ENCODE assay signal across 1 cellular context in the genomic region with DNA sequence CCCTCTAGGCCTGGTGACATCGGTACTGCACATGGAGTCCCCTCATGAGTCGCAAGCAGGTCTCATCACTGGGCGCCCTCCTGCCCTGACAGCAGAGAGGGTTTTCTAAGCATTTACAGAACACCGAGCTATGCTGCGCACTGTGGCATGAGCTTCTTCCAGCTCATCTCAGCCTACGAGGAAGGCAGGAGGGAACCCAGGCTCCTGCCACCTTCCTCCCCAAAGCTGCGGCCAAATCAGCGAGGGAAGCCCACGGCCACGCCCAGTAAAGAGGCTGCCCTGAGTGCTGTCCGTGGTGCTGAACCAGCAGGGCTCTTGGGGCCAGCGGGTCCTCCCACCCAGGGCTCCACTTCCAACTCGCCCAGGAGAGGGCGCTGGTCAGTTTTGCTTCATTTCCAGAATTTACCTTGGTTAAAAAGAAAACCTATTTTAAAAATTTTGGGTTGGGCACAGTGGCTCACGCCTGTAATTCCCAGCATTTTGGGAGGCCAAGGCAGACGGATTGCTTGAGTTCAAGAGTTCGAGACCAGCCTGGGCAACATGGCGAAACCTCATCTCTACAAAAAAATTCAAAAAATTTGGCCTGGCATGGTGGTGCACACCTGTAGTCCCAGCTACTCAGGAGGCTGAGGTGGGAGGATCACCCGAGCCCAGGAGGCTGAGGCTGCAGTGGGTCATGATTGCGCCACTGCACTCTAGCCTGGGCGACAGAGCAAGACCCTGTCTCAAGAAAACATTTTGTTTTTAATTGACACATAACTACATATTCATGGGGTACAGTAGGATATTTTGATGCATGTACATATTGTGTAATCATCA.
TF ChIP-seq lines count a peak whose summit lies in the region.

No MANE protein-coding gene starts in this region.

TF ChIP-seq in HepG2, 621 proteins besides CTCF, POLR2A, EP300 and RAD21 (continued from another document and continues in another):
- TF ChIP-seq, protein P1, sequence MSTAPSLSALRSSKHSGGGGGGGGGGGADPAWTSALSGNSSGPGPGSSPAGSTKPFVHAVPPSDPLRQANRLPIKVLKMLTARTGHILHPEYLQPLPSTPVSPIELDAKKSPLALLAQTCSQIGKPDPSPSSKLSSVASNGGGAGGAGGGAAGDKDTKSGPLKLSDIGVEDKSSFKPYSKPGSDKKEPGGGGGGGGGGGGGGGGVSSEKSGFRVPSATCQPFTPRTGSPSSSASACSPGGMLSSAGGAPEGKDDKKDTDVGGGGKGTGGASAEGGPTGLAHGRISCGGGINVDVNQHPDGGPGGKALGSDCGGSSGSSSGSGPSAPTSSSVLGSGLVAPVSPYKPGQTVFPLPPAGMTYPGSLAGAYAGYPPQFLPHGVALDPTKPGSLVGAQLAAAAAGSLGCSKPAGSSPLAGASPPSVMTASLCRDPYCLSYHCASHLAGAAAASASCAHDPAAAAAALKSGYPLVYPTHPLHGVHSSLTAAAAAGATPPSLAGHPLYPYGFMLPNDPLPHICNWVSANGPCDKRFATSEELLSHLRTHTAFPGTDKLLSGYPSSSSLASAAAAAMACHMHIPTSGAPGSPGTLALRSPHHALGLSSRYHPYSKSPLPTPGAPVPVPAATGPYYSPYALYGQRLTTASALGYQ (CRISPR knock-in tag; IDR thresholded peaks at IDR 0.05): peak; percentile 50; the same call in 1 of the 2 replicates
- TF ChIP-seq, protein P2, sequence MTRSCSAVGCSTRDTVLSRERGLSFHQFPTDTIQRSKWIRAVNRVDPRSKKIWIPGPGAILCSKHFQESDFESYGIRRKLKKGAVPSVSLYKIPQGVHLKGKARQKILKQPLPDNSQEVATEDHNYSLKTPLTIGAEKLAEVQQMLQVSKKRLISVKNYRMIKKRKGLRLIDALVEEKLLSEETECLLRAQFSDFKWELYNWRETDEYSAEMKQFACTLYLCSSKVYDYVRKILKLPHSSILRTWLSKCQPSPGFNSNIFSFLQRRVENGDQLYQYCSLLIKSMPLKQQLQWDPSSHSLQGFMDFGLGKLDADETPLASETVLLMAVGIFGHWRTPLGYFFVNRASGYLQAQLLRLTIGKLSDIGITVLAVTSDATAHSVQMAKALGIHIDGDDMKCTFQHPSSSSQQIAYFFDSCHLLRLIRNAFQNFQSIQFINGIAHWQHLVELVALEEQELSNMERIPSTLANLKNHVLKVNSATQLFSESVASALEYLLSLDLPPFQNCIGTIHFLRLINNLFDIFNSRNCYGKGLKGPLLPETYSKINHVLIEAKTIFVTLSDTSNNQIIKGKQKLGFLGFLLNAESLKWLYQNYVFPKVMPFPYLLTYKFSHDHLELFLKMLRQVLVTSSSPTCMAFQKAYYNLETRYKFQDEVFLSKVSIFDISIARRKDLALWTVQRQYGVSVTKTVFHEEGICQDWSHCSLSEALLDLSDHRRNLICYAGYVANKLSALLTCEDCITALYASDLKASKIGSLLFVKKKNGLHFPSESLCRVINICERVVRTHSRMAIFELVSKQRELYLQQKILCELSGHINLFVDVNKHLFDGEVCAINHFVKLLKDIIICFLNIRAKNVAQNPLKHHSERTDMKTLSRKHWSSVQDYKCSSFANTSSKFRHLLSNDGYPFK (CRISPR knock-in tag; IDR thresholded peaks at IDR 0.05; ENCODE audit: borderline replicate concordance): peak; percentile 60; the same call in 1 of the 2 replicates
- TF ChIP-seq ZNF775 (CRISPR knock-in tag; IDR thresholded peaks at IDR 0.05; ENCODE audit: borderline replicate concordance) (0 out of 2 replicates have a peak, but pooled peaks have one; percentile 48), SNAPC2 (CRISPR knock-in tag; IDR thresholded peaks at IDR 0.05) (no peak), KDM5B (CRISPR knock-in tag; IDR thresholded peaks at IDR 0.05; ENCODE audit: borderline replicate concordance) (peak; percentile 92; the same call in 1 of the 2 replicates), ZBTB21 (CRISPR knock-in tag; IDR thresholded peaks at IDR 0.05) (0 out of 2 replicates have a peak, but pooled peaks have one; percentile 27), ZNF75D (CRISPR knock-in tag; IDR thresholded peaks at IDR 0.05; ENCODE audit: borderline replicate concordance) (peak; percentile 73; the same call in 1 of the 2 replicates), MATR3 (CRISPR knock-in tag; IDR thresholded peaks at IDR 0.05) (no peak), AHR (CRISPR knock-in tag; IDR thresholded peaks at IDR 0.05) (0 out of 2 replicates have a peak, but pooled peaks have one; percentile 67), ZNF251 (CRISPR knock-in tag; IDR thresholded peaks at IDR 0.05) (0 out of 2 replicates have a peak, but pooled peaks have one; percentile 63), ZNF12 (CRISPR knock-in tag; IDR thresholded peaks at IDR 0.05) (peak; percentile 81), ERF (CRISPR knock-in tag; IDR thresholded peaks at IDR 0.05) (peak; percentile 98), ARNTL (CRISPR knock-in tag; IDR thresholded peaks at IDR 0.05) (peak; percentile 67; the same call in 1 of the 2 replicates), JUN (CRISPR knock-in tag; IDR thresholded peaks at IDR 0.05) (0 out of 2 replicates have a peak, but pooled peaks have one; percentile 18), ZNF124 (CRISPR knock-in tag; IDR thresholded peaks at IDR 0.05) (peak; percentile 95), ELF3 (CRISPR knock-in tag; IDR thresholded peaks at IDR 0.05) (peak; percentile 87), ETV6 (CRISPR knock-in tag; conservative IDR thresholded peaks at IDR 0.05) (peak; percentile 89), ZNF205 (CRISPR knock-in tag; IDR thresholded peaks at IDR 0.05) (0 out of 2 replicates have a peak, but pooled peaks have one; percentile 61), RFX5 (IDR thresholded peaks at IDR 0.05; ENCODE audit: low read depth, low read length) (no peak), GATAD2A (CRISPR knock-in tag; IDR thresholded peaks at IDR 0.05) (peak; percentile 58), ONECUT2 (CRISPR knock-in tag; IDR thresholded peaks at IDR 0.05) (peak; percentile 60; the same call in 1 of the 2 replicates), SOX5 (CRISPR knock-in tag; IDR thresholded peaks at IDR 0.05; ENCODE audit: borderline replicate concordance) (peak; percentile 32; the same call in 1 of the 2 replicates), ZNF296 (CRISPR knock-in tag; conservative IDR thresholded peaks at IDR 0.05) (0 out of 2 replicates have a peak, but pooled peaks have one; percentile 59)
- TF ChIP-seq, protein P3, sequence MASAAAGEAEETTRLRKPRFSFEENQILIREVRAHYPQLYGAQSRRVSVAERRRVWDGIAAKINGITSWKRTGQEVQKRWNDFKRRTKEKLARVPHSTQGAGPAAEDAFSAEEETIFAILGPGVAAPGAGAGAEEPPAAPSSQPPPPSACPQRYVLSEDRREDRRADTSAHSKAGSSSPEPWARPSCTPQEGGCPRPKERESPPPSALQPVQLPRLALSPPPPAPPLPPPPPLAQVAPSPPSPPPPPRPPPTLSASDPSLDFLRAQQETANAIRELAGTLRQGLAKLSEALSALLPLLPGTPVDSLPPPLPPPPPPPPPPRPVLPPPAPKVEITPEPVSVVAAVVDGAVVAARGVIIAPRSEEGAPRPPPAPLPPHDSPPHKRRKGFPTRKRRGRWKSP (CRISPR knock-in tag; IDR thresholded peaks at IDR 0.05): peak; percentile 79
- TF ChIP-seq, protein P4, sequence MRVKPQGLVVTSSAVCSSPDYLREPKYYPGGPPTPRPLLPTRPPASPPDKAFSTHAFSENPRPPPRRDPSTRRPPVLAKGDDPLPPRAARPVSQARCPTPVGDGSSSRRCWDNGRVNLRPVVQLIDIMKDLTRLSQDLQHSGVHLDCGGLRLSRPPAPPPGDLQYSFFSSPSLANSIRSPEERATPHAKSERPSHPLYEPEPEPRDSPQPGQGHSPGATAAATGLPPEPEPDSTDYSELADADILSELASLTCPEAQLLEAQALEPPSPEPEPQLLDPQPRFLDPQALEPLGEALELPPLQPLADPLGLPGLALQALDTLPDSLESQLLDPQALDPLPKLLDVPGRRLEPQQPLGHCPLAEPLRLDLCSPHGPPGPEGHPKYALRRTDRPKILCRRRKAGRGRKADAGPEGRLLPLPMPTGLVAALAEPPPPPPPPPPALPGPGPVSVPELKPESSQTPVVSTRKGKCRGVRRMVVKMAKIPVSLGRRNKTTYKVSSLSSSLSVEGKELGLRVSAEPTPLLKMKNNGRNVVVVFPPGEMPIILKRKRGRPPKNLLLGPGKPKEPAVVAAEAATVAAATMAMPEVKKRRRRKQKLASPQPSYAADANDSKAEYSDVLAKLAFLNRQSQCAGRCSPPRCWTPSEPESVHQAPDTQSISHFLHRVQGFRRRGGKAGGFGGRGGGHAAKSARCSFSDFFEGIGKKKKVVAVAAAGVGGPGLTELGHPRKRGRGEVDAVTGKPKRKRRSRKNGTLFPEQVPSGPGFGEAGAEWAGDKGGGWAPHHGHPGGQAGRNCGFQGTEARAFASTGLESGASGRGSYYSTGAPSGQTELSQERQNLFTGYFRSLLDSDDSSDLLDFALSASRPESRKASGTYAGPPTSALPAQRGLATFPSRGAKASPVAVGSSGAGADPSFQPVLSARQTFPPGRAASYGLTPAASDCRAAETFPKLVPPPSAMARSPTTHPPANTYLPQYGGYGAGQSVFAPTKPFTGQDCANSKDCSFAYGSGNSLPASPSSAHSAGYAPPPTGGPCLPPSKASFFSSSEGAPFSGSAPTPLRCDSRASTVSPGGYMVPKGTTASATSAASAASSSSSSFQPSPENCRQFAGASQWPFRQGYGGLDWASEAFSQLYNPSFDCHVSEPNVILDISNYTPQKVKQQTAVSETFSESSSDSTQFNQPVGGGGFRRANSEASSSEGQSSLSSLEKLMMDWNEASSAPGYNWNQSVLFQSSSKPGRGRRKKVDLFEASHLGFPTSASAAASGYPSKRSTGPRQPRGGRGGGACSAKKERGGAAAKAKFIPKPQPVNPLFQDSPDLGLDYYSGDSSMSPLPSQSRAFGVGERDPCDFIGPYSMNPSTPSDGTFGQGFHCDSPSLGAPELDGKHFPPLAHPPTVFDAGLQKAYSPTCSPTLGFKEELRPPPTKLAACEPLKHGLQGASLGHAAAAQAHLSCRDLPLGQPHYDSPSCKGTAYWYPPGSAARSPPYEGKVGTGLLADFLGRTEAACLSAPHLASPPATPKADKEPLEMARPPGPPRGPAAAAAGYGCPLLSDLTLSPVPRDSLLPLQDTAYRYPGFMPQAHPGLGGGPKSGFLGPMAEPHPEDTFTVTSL (CRISPR knock-in tag; IDR thresholded peaks at IDR 0.05; ENCODE audit: borderline replicate concordance): peak; percentile 27; the same call in 1 of the 2 replicates
- TF ChIP-seq, protein P5, sequence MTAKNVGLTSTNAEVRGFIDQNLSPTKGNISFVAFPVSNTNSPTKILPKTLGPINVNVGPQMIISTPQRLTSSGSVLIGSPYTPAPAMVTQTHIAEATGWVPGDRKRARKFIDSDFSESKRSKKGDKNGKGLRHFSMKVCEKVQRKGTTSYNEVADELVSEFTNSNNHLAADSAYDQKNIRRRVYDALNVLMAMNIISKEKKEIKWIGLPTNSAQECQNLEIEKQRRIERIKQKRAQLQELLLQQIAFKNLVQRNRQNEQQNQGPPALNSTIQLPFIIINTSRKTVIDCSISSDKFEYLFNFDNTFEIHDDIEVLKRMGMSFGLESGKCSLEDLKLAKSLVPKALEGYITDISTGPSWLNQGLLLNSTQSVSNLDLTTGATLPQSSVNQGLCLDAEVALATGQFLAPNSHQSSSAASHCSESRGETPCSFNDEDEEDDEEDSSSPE (CRISPR knock-in tag; IDR thresholded peaks at IDR 0.05): peak; percentile 39; the same call in 1 of the 2 replicates
- TF ChIP-seq, protein P6, sequence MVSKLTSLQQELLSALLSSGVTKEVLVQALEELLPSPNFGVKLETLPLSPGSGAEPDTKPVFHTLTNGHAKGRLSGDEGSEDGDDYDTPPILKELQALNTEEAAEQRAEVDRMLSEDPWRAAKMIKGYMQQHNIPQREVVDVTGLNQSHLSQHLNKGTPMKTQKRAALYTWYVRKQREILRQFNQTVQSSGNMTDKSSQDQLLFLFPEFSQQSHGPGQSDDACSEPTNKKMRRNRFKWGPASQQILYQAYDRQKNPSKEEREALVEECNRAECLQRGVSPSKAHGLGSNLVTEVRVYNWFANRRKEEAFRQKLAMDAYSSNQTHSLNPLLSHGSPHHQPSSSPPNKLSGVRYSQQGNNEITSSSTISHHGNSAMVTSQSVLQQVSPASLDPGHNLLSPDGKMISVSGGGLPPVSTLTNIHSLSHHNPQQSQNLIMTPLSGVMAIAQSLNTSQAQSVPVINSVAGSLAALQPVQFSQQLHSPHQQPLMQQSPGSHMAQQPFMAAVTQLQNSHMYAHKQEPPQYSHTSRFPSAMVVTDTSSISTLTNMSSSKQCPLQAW (CRISPR knock-in tag; IDR thresholded peaks at IDR 0.05): peak; percentile 77
- TF ChIP-seq, protein P7, sequence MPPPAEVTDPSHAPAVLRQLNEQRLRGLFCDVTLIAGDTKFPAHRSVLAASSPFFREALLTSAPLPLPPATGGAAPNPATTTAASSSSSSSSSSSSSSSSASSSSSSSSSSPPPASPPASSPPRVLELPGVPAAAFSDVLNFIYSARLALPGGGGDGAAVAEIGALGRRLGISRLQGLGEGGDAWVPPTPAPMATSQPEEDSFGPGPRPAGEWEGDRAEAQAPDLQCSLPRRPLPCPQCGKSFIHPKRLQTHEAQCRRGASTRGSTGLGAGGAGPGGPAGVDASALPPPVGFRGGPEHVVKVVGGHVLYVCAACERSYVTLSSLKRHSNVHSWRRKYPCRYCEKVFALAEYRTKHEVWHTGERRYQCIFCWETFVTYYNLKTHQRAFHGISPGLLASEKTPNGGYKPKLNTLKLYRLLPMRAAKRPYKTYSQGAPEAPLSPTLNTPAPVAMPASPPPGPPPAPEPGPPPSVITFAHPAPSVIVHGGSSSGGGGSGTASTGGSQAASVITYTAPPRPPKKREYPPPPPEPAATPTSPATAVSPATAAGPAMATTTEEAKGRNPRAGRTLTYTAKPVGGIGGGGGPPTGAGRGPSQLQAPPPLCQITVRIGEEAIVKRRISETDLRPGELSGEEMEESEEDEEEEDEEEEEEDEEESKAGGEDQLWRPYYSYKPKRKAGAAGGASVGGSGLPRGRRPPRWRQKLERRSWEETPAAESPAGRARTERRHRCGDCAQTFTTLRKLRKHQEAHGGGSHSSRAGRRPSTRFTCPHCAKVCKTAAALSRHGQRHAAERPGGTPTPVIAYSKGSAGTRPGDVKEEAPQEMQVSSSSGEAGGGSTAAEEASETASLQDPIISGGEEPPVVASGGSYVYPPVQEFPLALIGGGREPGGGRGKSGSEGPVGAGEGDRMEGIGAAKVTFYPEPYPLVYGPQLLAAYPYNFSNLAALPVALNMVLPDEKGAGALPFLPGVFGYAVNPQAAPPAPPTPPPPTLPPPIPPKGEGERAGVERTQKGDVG (CRISPR knock-in tag; IDR thresholded peaks at IDR 0.05; ENCODE audit: borderline replicate concordance): peak; percentile 72; the same call in 1 of the 2 replicates
